ENCODE assay signal across 8 cellular contexts in genomic region chr11:45665206-45665932, GRCh38. TPM values are rescaled to one million over a fixed set of nuclear protein-coding genes. Genes with fewer than 3 reads are reported as not detected.
DNase-seq lines count a peak whose midpoint lies in the region; ATAC-seq and TF ChIP-seq lines count a peak whose summit lies in the region.

Gene CHST1, minus strand, starts transcription at chr11:45665622. Its CDS starts 14,699 bp downstream, at chr11:45650923.

- peak within 1 kb of the TSS; percentile 41 to 44 for H3K4me3 ChIP-seq in Panc1 (ENCODE audit: low read depth in 2 of 2, low read length in 2 of 2)
- H3K4me3 ChIP-seq in liver (ENCODE audit: low read depth in 1 of 3, low read length in 3 of 3), result peak within 1 kb of the TSS in 2 of 3 donors; percentile 24 to 63

- H3K9ac ChIP-seq in liver (ENCODE audit: low read depth in 1 of 2, low read length in 2 of 2), result no peak within 1 kb of the TSS

- no peaks in the 10 kb centered on the region for H3K36me3 Mint-ChIP-seq in activated CD4-positive, alpha-beta T cell treated with anti-CD3 and anti-CD28 coated beads for 36 hours (ENCODE audit: low read depth)
- H3K36me3 Mint-ChIP-seq in stimulated activated naive CD8-positive, alpha-beta T cell treated with anti-CD3 and anti-CD28 coated beads, Interleukin-15, Interleukin-2, amounts not matched to agents 100 ng/mL and 50 ng/mL, for 24 hours (ENCODE audit: low read depth), result no peaks in the 10 kb centered on the region

- H3K27me3 Mint-ChIP-seq in activated CD4-positive, alpha-beta T cell treated with anti-CD3 and anti-CD28 coated beads for 36 hours, result peaks cover 48% of the 10 kb centered on the region
- peaks cover 60% of the 10 kb centered on the region for H3K27me3 Mint-ChIP-seq in stimulated activated naive CD8-positive, alpha-beta T cell treated with anti-CD3 and anti-CD28 coated beads, Interleukin-15, Interleukin-2, amounts not matched to agents 100 ng/mL and 50 ng/mL, for 24 hours

- H3K36me3 ChIP-seq in Panc1 (ENCODE audit: control insufficient read depth, insufficient read depth, low read length), result no peaks in the 10 kb centered on the region
- peaks cover 0 to 2% (median 0%) of the 10 kb centered on the region in 4 donors for H3K36me3 ChIP-seq in liver (ENCODE audit: control insufficient read depth in 4 of 4, insufficient read depth in 3 of 4, low read depth in 1 of 4, low read length in 3 of 4)

- CTCF ChIA-PET in activated CD4-positive, alpha-beta T cell treated with anti-CD3 and anti-CD28 coated beads for 36 hours (lab: Charles Lee), result interaction anchor here (0.8 to 3.2 kb wide), 4 partner anchors 8 to 106 kb away, joined by 3 to 11 read pairs (median 10); no protein-coding TSS in a partner anchor
- CTCF ChIA-PET in Panc1 (lab: Charles Lee), result no interaction called here

- peak within 1 kb of the TSS; percentile 47 for H3K4me3 Mint-ChIP-seq in activated CD4-positive, alpha-beta T cell treated with anti-CD3 and anti-CD28 coated beads for 36 hours
- H3K4me3 Mint-ChIP-seq in stimulated activated naive CD8-positive, alpha-beta T cell treated with anti-CD3 and anti-CD28 coated beads, Interleukin-15, Interleukin-2, amounts not matched to agents 100 ng/mL and 50 ng/mL, for 24 hours, result peak within 1 kb of the TSS; percentile 63

- POLR2A ChIA-PET in activated CD4-positive, alpha-beta T cell treated with anti-CD3 and anti-CD28 coated beads for 36 hours (lab: Charles Lee), result no interaction called here
- POLR2A ChIA-PET in Panc1 (lab: Charles Lee), result no interaction called here

- no TSS peak for BruUV-seq in Panc1 (replicated peaks; lab: Mats Ljungman, UMichigan)

- H3K27ac ChIP-seq in Panc1 (ENCODE audit: low read length), result no peak within 1 kb of the TSS
- no peak within 1 kb of the TSS for H3K27ac ChIP-seq in liver (ENCODE audit: low read depth in 1 of 2, low read length in 2 of 2)

- intact Hi-C loops in activated CD4-positive, alpha-beta T cell treated with anti-CD3 and anti-CD28 coated beads for 36 hours (cut with DNase I, micrococcal nuclease), result loop anchor here in 1 of 2 experiments (2.0 to 10.0 kb wide), 2 partner anchors 105 to 521 kb away; partner anchors contain the start of gene PRDM11
- intact Hi-C loops in Panc1 (cut with micrococcal nuclease; ENCODE audit: unreplicated experiment), result no loop called here

- H3K9me3 Mint-ChIP-seq in activated CD4-positive, alpha-beta T cell treated with anti-CD3 and anti-CD28 coated beads for 36 hours (ENCODE audit: low read depth), result no peaks in the 10 kb centered on the region
- no peaks in the 10 kb centered on the region for H3K9me3 Mint-ChIP-seq in stimulated activated naive CD8-positive, alpha-beta T cell treated with anti-CD3 and anti-CD28 coated beads, Interleukin-15, Interleukin-2, amounts not matched to agents 100 ng/mL and 50 ng/mL, for 24 hours

- no peak for TF ChIP-seq RAD21 in liver (IDR thresholded peaks at IDR 0.05)

- H3K27me3 ChIP-seq in Panc1 (ENCODE audit: control insufficient read depth, insufficient read depth, low read length) (peaks cover 27% of the 10 kb centered on the region), liver (ENCODE audit: control insufficient read depth in 4 of 4, insufficient read depth in 4 of 4, low read length in 3 of 4) (peaks cover 0 to 6% (median under 1%) of the 10 kb centered on the region in 4 donors)

- TF ChIP-seq CTCF in Panc1 (IDR thresholded peaks at IDR 0.05), result no peak
- no peak for TF ChIP-seq CTCF in liver (IDR thresholded peaks at IDR 0.05; ENCODE audit: low read depth, low read length, missing input control)

- peak; percentile 43 for ATAC-seq in activated CD4-positive, alpha-beta T cell treated with anti-CD3 and anti-CD28 coated beads for 36 hours
- peak; percentile 72 for ATAC-seq in Panc1
- ATAC-seq in GM18867 (IDR thresholded peaks at IDR 0.05; ENCODE audit: unreplicated experiment), result no peak
- no peak for ATAC-seq in GM19351 (IDR thresholded peaks at IDR 0.05; ENCODE audit: unreplicated experiment)

- H3K9me3 ChIP-seq in Panc1 (ENCODE audit: control insufficient read depth, insufficient read depth, low read depth, low read length), result no peaks in the 10 kb centered on the region
- H3K9me3 ChIP-seq in liver (ENCODE audit: control insufficient read depth in 4 of 4, low read length in 3 of 4), result no peaks in the 10 kb centered on the region

- H3K4me1 ChIP-seq in Panc1 (ENCODE audit: control insufficient read depth, insufficient read depth, low read length) (peaks cover 3% of the 10 kb centered on the region; the same call in 1 of the 2 replicates), liver (ENCODE audit: control insufficient read depth in 4 of 4, insufficient read depth in 4 of 4, low read length in 3 of 4) (peaks cover 10 to 17% (median 12%) of the 10 kb centered on the region in 4 donors)

- H3K4me1 Mint-ChIP-seq in activated CD4-positive, alpha-beta T cell treated with anti-CD3 and anti-CD28 coated beads for 36 hours, result peaks cover 5% of the 10 kb centered on the region
- peaks cover 12% of the 10 kb centered on the region for H3K4me1 Mint-ChIP-seq in stimulated activated naive CD8-positive, alpha-beta T cell treated with anti-CD3 and anti-CD28 coated beads, Interleukin-15, Interleukin-2, amounts not matched to agents 100 ng/mL and 50 ng/mL, for 24 hours (ENCODE audit: low read depth)

- peak; percentile 56 for DNase-seq in activated CD4-positive, alpha-beta T cell treated with anti-CD3 and anti-CD28 coated beads for 36 hours
- no peak for DNase-seq in activated CD4-positive, alpha-beta T cell treated with anti-CD3 and anti-CD28 coated beads for 4 hours
- DNase-seq in Panc1 (ENCODE audit: low read depth, low spot score) (no peak), dermis blood vessel endothelial cell (peak; percentile 52)

- 1% methylated on average over 96 of the region's 96 CpGs for WGBS in liver

- in situ Hi-C loops in Panc1 (cut with HindIII; ENCODE audit: low pct_unique_long_range_greater_than_20kb, low sequenced_read_pairs), result no loop called here

- no peak within 1 kb of the TSS for H3K27ac Mint-ChIP-seq in activated CD4-positive, alpha-beta T cell treated with anti-CD3 and anti-CD28 coated beads for 36 hours
- H3K27ac Mint-ChIP-seq in stimulated activated naive CD8-positive, alpha-beta T cell treated with anti-CD3 and anti-CD28 coated beads, Interleukin-15, Interleukin-2, amounts not matched to agents 100 ng/mL and 50 ng/mL, for 24 hours, result no peak within 1 kb of the TSS

TF ChIP-seq in liver, 16 proteins besides CTCF, POLR2A, EP300 and RAD21 (continues in another document):
- TF ChIP-seq YY1 (IDR thresholded peaks at IDR 0.05) (no peak), TAF1 (conservative IDR thresholded peaks at IDR 0.05) (no peak), NR2F2 (IDR thresholded peaks at IDR 0.05) (no peak), GABPA (IDR thresholded peaks at IDR 0.05 in 1 of 2, conservative IDR thresholded peaks at IDR 0.05 in 1 of 2) (no peak), REST (IDR thresholded peaks at IDR 0.05) (no peak), ATF3 (IDR thresholded peaks at IDR 0.05) (no peak), FOXA2 (IDR thresholded peaks at IDR 0.05) (no peak), FOXA1 (IDR thresholded peaks at IDR 0.05) (no peak), HNF4G (IDR thresholded peaks at IDR 0.05) (no peak), ZBTB33 (IDR thresholded peaks at IDR 0.05) (no peak), JUND (IDR thresholded peaks at IDR 0.05) (no peak), EGR1 (IDR thresholded peaks at IDR 0.05; ENCODE audit: low read depth in 2 of 2) (no peak)

RNA-seq across cellular contexts. Expression of gene CHST1, which starts in this region (rescaled TPM):
- total RNA-seq in activated CD4-positive, alpha-beta T cell treated with anti-CD3 and anti-CD28 coated beads for 36 hours, result under 1 TPM; 0.11 to 0.12 TPM
- not detected for total RNA-seq in Panc1 (2021; ENCODE audit: unreplicated experiment)
- polyA plus RNA-seq in Panc1 (2012; ENCODE audit: insufficient read length), result 0.08 TPM
- 15.7 and 23.1 TPM in 2 replicates for total RNA-seq in dermis blood vessel endothelial cell
- total RNA-seq in liver, result under 1 TPM; 0.23 to 0.59 TPM
- polyA plus RNA-seq in liver, result under 1 TPM; 0.32 to 0.81 TPM

Comparison
In these comparisons a context has a peak if more than half of its experiments do, and no peak if none do; other contexts are left out.
1. RNA of gene CHST1 (total RNA-seq): 15.7 to 23.1 TPM in dermis blood vessel endothelial cell; 0.23 to 0.59 TPM in liver, 0.11 to 0.12 TPM in activated CD4-positive, alpha-beta T cell treated with anti-CD3 and anti-CD28 coated beads for 36 hours and not detected in Panc1 (single experiment); every median in the first group is over 10 times any median in the second.
2. Peak in DNase-seq and ATAC-seq in activated CD4-positive, alpha-beta T cell treated with anti-CD3 and anti-CD28 coated beads for 36 hours; RNA of the gene not detected or under 1 TPM.
3. Peak in ATAC-seq and H3K4me3 ChIP-seq in Panc1; RNA of the gene not detected or under 1 TPM.